6 cellular contexts compared by ENCODE assay signal in the genomic region with DNA sequence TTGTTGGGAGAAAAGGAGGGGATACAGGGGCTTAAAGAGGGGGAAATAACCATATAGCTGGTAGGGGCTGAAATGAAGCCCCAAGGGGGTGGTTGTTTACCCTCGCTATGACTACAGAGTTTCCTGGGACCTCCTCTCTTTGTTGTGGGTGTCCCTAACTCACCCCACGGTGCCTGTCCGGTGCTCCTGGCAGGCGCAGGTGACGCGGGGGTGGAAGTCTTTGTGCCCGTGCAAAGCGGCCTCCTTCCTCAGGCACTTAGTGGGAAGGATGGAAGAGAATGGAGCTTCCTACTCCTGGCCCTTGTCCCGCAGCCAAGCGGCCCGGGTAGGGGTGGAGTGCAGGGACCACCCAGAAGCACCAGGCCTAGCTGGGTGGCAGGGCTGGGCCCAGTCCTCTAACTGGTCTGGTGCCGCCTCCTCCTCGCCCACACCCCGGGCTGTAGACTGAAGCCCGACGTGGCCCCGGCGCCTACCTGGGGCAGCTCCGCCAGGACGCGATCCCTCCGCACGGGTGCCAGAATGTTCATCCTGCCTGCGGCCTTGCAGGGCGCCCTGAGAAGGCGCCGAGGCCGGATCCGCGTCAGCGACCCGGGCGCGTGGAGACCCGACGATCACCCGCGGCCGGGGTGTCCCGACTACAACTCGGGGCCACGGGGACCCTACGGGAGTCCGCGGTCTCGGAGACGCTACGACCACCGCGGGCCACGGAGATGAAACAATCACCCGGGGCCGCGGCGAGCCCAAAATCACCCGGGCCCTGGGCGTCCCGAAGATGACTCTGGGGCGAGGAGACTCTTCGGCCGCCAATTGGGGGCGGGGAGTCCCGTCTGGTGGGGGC. TPM values are rescaled to one million over a fixed set of nuclear protein-coding genes. Genes with fewer than 3 reads are reported as not detected.
DNase-seq lines count a peak whose midpoint lies in the region; TF ChIP-seq lines count a peak whose summit lies in the region.

No MANE protein-coding gene starts in this region.

- peak overlapping the region; percentile 88 for H3K4me2 ChIP-seq in hepatocyte

- H3K4me3 ChIP-seq in cardiac muscle cell (peak overlapping the region; percentile 50), hepatocyte (peak overlapping the region; percentile 85), urinary bladder (ENCODE audit: low read depth, low read length) (peak overlapping the region; percentile 69)

- intact Hi-C loops in cardiac septum (cut with DNase I): no loop called here

- H3K4me1 ChIP-seq in cardiac muscle cell (ENCODE audit: low read depth): peaks cover 24% of the 10 kb centered on the region
- H3K4me1 ChIP-seq in hepatocyte (ENCODE audit: insufficient read depth): peaks cover 38% of the 10 kb centered on the region
- peaks cover 2% of the 10 kb centered on the region for H3K4me1 ChIP-seq in urinary bladder (ENCODE audit: insufficient read depth)

- H3K79me2 ChIP-seq in hepatocyte: peaks cover 43% of the 10 kb centered on the region

- H3K9me2 ChIP-seq in hepatocyte (replicated peaks; ENCODE audit: insufficient read depth): no peaks in the 10 kb centered on the region

- H3K27me3 ChIP-seq in cardiac muscle cell (no peaks in the 10 kb centered on the region), hepatocyte (no peaks in the 10 kb centered on the region)

- WGBS in hepatocyte (ENCODE audit: low lambda C conversion rate, missing lambda C conversion rate): 2% methylated on average over 57 of the region's 63 CpGs
- WGBS in urinary bladder: 9% methylated on average over 63 of the region's 63 CpGs

- peak overlapping the region; percentile 11 for H2AFZ ChIP-seq in hepatocyte

- no peaks in the 10 kb centered on the region for H3K9me3 ChIP-seq in cardiac muscle cell (ENCODE audit: low read depth)
- H3K9me3 ChIP-seq in hepatocyte (ENCODE audit: low read depth): no peaks in the 10 kb centered on the region

- peak; percentile 51 to 54 for DNase-seq in cardiac muscle cell (ENCODE audit: low read depth in 1 of 2, low spot score in 1 of 2)
- DNase-seq in cardiac septum (ENCODE audit: low spot score): no peak
- peak; percentile 63 for DNase-seq in hepatocyte (ENCODE audit: low spot score)
- no peak for DNase-seq in NCI-H2196 treated with DMSO at 0.1 percent for 48 hours (lab: John Stamatoyannopoulos, UW; ENCODE audit: unreplicated experiment)
- no peak for DNase-seq in activated CD4-positive, CD25-positive, alpha-beta regulatory T cell (lab: John Stamatoyannopoulos, UW)

- H3K36me3 ChIP-seq in cardiac muscle cell (peaks cover 24% of the 10 kb centered on the region), hepatocyte (replicated peaks; ENCODE audit: insufficient read depth, low read depth) (no peaks in the 10 kb centered on the region), urinary bladder (ENCODE audit: insufficient read depth) (peaks cover 2% of the 10 kb centered on the region)

- H4K20me1 ChIP-seq in hepatocyte (ENCODE audit: insufficient read depth, poor library complexity, severe bottlenecking): peaks cover 23% of the 10 kb centered on the region

- peak overlapping the region; percentile 90 for H3K27ac ChIP-seq in cardiac muscle cell
- peak overlapping the region; percentile 94 for H3K27ac ChIP-seq in hepatocyte
- H3K27ac ChIP-seq in urinary bladder (ENCODE audit: low read depth): peak overlapping the region; percentile 91

- TF ChIP-seq CTCF in cardiac muscle cell (IDR thresholded peaks at IDR 0.05; ENCODE audit: low read depth, low read length) (no peak), hepatocyte (IDR thresholded peaks at IDR 0.05; ENCODE audit: poor library complexity) (no peak)

RNA-seq across cellular contexts. Expression of gene RAB34, which starts 0.7 kb away (rescaled TPM):
- 256 and 276 TPM in 2 replicates for total RNA-seq in cardiac muscle cell
- polyA plus RNA-seq in cardiac muscle cell: 177 and 186 TPM in 2 replicates
- 15.3 TPM for total RNA-seq in cardiac septum
- 160 and 184 TPM in 2 replicates for total RNA-seq in hepatocyte
- 180 and 185 TPM in 2 replicates for polyA plus RNA-seq in hepatocyte
- 63.7 TPM for total RNA-seq in urinary bladder
- 170 TPM for polyA plus RNA-seq in urinary bladder

RNA-seq across cellular contexts. Expression of gene RPL23A, which starts 2.8 kb away (rescaled TPM):
- total RNA-seq in cardiac muscle cell: 332 and 489 TPM in 2 replicates
- 944 and 1,028 TPM in 2 replicates for polyA plus RNA-seq in cardiac muscle cell
- 725 TPM for total RNA-seq in cardiac septum
- 501 and 614 TPM in 2 replicates for total RNA-seq in hepatocyte
- polyA plus RNA-seq in hepatocyte: 1,050 and 1,115 TPM in 2 replicates
- total RNA-seq in urinary bladder: 428 TPM
- polyA plus RNA-seq in urinary bladder: 1,648 TPM

RNA-seq across cellular contexts. Expression of gene PROCA1, which starts 5.3 kb away (rescaled TPM):
- total RNA-seq in cardiac muscle cell (19.4 and 44.8 TPM in 2 replicates), cardiac septum (2.0 TPM), hepatocyte (3.9 and 4.4 TPM in 2 replicates), urinary bladder (1.7 TPM)
- polyA plus RNA-seq in cardiac muscle cell (7.8 and 11.1 TPM in 2 replicates), hepatocyte (1.1 and 1.8 TPM in 2 replicates), urinary bladder (1.8 TPM)

RNA-seq across cellular contexts. Expression of gene TLCD1, which starts 9.1 kb away (rescaled TPM):
- total RNA-seq in cardiac muscle cell (3.0 and 7.8 TPM in 2 replicates), cardiac septum (2.4 TPM), hepatocyte (12.5 and 14.6 TPM in 2 replicates), urinary bladder (1.7 TPM)
- polyA plus RNA-seq in cardiac muscle cell (7.2 and 15.4 TPM in 2 replicates), hepatocyte (23.4 and 26.6 TPM in 2 replicates), urinary bladder (5.1 TPM)

RNA-seq across cellular contexts. Expression of gene NEK8, which starts 11.6 kb away (rescaled TPM):
- 5.0 and 7.7 TPM in 2 replicates for total RNA-seq in cardiac muscle cell
- polyA plus RNA-seq in cardiac muscle cell: 9.0 and 13.6 TPM in 2 replicates
- total RNA-seq in cardiac septum: 0.78 TPM
- 3.3 and 5.5 TPM in 2 replicates for total RNA-seq in hepatocyte
- polyA plus RNA-seq in hepatocyte: 8.1 and 9.7 TPM in 2 replicates
- total RNA-seq in urinary bladder: 3.2 TPM
- 2.1 TPM for polyA plus RNA-seq in urinary bladder

Comparison
In these comparisons a context has a peak if more than half of its experiments do, and no peak if none do; other contexts are left out.
1. DNase-seq: peak in cardiac muscle cell (2 of 2) and hepatocyte (single experiment); none in cardiac septum (single experiment), NCI-H2196 treated with DMSO at 0.1 percent for 48 hours (single experiment) and activated CD4-positive, CD25-positive, alpha-beta regulatory T cell (0 of 4).
2. Peak in every context shown above with its lines, with median percentiles within 50 percentile points of each other: H3K27ac ChIP-seq and H3K4me3 ChIP-seq.